Comparison of ENCODE assay signal across 9 cellular contexts in genomic region chr12:108666326-108666995, GRCh38. TPM values are rescaled to one million over a fixed set of nuclear protein-coding genes. Genes with fewer than 3 reads are reported as not detected.
DNase-seq lines count a peak whose midpoint lies in the region; ATAC-seq and TF ChIP-seq lines count a peak whose summit lies in the region.
"Had no signal": no experiment of that assay in that cellular context is flagged by ENCODE, and none has a peak within 500 bp of the region (broad histone marks: within the 10 kb centered on the region; RNA-seq: fewer than 3 reads in every experiment).

No MANE protein-coding gene starts in this region.

- H3K9ac ChIP-seq in liver (ENCODE audit: low read depth in 1 of 2, low read length in 2 of 2): no peak overlapping the region

- H3K4me1 ChIP-seq in breast epithelium (peaks cover 0 to 4% of the 10 kb centered on the region in 2 donors), liver (ENCODE audit: control insufficient read depth in 4 of 4, insufficient read depth in 4 of 4, low read length in 3 of 4) (peaks cover 3 to 29% (median 22%) of the 10 kb centered on the region in 4 donors)

- H3K9me3 ChIP-seq in breast epithelium (no peaks in the 10 kb centered on the region), liver (ENCODE audit: control insufficient read depth in 4 of 4, low read length in 3 of 4) (no peaks in the 10 kb centered on the region)

- 30% methylated on average over 3 of the region's 3 CpGs for WGBS in liver

- H3K36me3 ChIP-seq in breast epithelium (no peaks in the 10 kb centered on the region), liver (ENCODE audit: control insufficient read depth in 4 of 4, insufficient read depth in 3 of 4, low read depth in 1 of 4, low read length in 3 of 4) (no peaks in the 10 kb centered on the region)

- no peak for TF ChIP-seq POLR2A in breast epithelium (IDR thresholded peaks at IDR 0.05)

- DNase-seq in M059J (ENCODE audit: low read depth) (peak; percentile 46), breast epithelium (ENCODE audit: low spot score in 2 of 2) (no peak), LoVo (ENCODE audit: low spot score) (no peak), DMS53 treated with DMSO at 0.1 percent for 48 hours (lab: John Stamatoyannopoulos, UW; ENCODE audit: unreplicated experiment) (no peak)
- no peak for DNase-seq in stimulated activated naive CD4-positive, alpha-beta T cell (lab: John Stamatoyannopoulos, UW)
- DNase-seq: activated CD4-positive, alpha-beta T cell treated with anti-CD3 and anti-CD28 coated beads for 48 hours had no signal

- H3K27me3 ChIP-seq in breast epithelium: no peaks in the 10 kb centered on the region
- no peaks in the 10 kb centered on the region for H3K27me3 ChIP-seq in liver (ENCODE audit: control insufficient read depth in 4 of 4, insufficient read depth in 4 of 4, low read length in 3 of 4)

- TF ChIP-seq RAD21 in liver (IDR thresholded peaks at IDR 0.05): peak; percentile 22 to 71

- TF ChIP-seq CTCF in breast epithelium (IDR thresholded peaks at IDR 0.05) (no peak), liver (IDR thresholded peaks at IDR 0.05; ENCODE audit: low read depth, low read length, missing input control) (no peak)

- H3K4me3 ChIP-seq in breast epithelium (no peak overlapping the region), liver (ENCODE audit: low read depth in 1 of 3, low read length in 3 of 3) (no peak overlapping the region)

- H3K27ac ChIP-seq in breast epithelium (peak overlapping the region; percentile 43 to 83), liver (ENCODE audit: low read depth in 1 of 2, low read length in 2 of 2) (peak overlapping the region; percentile 88), temporal lobe (ENCODE audit: low read depth, low read length) (peak overlapping the region; percentile 74)

- intact Hi-C loops in breast epithelium (cut with DNase I; ENCODE audit: low total_unique reads): loop anchor here (10.0 kb wide), 1 partner anchor 138 kb away; no protein-coding TSS in a partner anchor

- no peak for ATAC-seq in GM21423 (IDR thresholded peaks at IDR 0.05; ENCODE audit: unreplicated experiment)

TF ChIP-seq in liver, 16 proteins besides CTCF, POLR2A, EP300 and RAD21:
- peak; percentile 10 for TF ChIP-seq YY1 (IDR thresholded peaks at IDR 0.05)
- peak in 1 of 2 donors; percentile 31 for TF ChIP-seq JUND (IDR thresholded peaks at IDR 0.05)
- TF ChIP-seq REST (IDR thresholded peaks at IDR 0.05): no peak
- peak; percentile 49 for TF ChIP-seq MAX (IDR thresholded peaks at IDR 0.05)
- peak; percentile 59 to 71 for TF ChIP-seq RXRA (IDR thresholded peaks at IDR 0.05)
- TF ChIP-seq FOXA2 (IDR thresholded peaks at IDR 0.05): no peak
- peak; percentile 71 for TF ChIP-seq SP1 (IDR thresholded peaks at IDR 0.05)
- TF ChIP-seq EGR1 (IDR thresholded peaks at IDR 0.05; ENCODE audit: low read depth in 2 of 2): peak in 1 of 2 donors; percentile 19
- TF ChIP-seq NR2F2 (IDR thresholded peaks at IDR 0.05): peak; percentile 21
- peak; percentile 66 to 73 for TF ChIP-seq HNF4A (conservative IDR thresholded peaks at IDR 0.05)

RNA-seq across cellular contexts. Expression of gene SELPLG, which starts 32.8 kb away (rescaled TPM):
- total RNA-seq in M059J (2014; rRNA removed; shearing (Covaris generic)): 0.42 and 0.79 TPM in 2 replicates
- total RNA-seq in breast epithelium (10 to 100 TPM in 1 of 3 donors, 1 to 10 TPM in 2; 5.2 to 16.6 (median 6.7) TPM), liver (1 to 10 TPM; 4.8 to 9.6 TPM), temporal lobe (1.2 TPM)
- polyA plus RNA-seq in liver: 1 to 10 TPM; 2.1 to 4.8 TPM
